Comparison of ENCODE assay signal across 8 cellular contexts in genomic region chr2:178914259-178914849, GRCh38.
DNase-seq lines count a peak whose midpoint lies in the region; ATAC-seq, FAIRE-seq and TF ChIP-seq lines count a peak whose summit lies in the region.

No MANE protein-coding gene starts in this region.

- H3K27ac ChIP-seq in CD4-positive, alpha-beta T cell (ENCODE audit: low read depth, low read length): no peak overlapping the region
- H3K27ac ChIP-seq in H1 (ENCODE audit: low read depth, low read length): no peak overlapping the region
- H3K27ac ChIP-seq in mesendoderm (ENCODE audit: low read depth, low read length): no peak overlapping the region

- H3K9ac ChIP-seq in H1 (replicated peaks in 1 of 4; ENCODE audit: extremely low read depth in 1 of 4, low read depth in 3 of 4, low read length in 3 of 4) (no peak overlapping the region), mesendoderm (ENCODE audit: low read length) (no peak overlapping the region)

- H4K91ac ChIP-seq in H1 (replicated peaks; ENCODE audit: insufficient read length, low read length): no peak overlapping the region

- no peaks in the 10 kb centered on the region for H3K9me3 ChIP-seq in CD4-positive, alpha-beta T cell (ENCODE audit: control insufficient read depth, low read length)
- H3K9me3 ChIP-seq in H1 (ENCODE audit: insufficient read depth in 2 of 2, low read depth in 1 of 2, low read length in 1 of 2): no peaks in the 10 kb centered on the region

- H3K79me2 ChIP-seq in H1 (ENCODE audit: control insufficient read depth in 1 of 2, insufficient read depth in 2 of 2, low read length in 2 of 2): no peaks in the 10 kb centered on the region
- H3K79me2 ChIP-seq in mesendoderm (ENCODE audit: control insufficient read depth, insufficient read depth, low read length): no peaks in the 10 kb centered on the region

- H3K79me1 ChIP-seq in H1 (ENCODE audit: low read depth, low read length) (no peaks in the 10 kb centered on the region), mesendoderm (ENCODE audit: low read length) (no peaks in the 10 kb centered on the region)

- FAIRE-seq in H1 (lab: Jason Lieb, UNC): peak; percentile 97

- H3K4me3 ChIP-seq in H1 (ENCODE audit: extremely low read depth in 1 of 4, insufficient read depth in 2 of 4, low read depth in 3 of 4, low read length in 4 of 4) (no peak overlapping the region), mesendoderm (ENCODE audit: low read length) (no peak overlapping the region)

- H3K18ac ChIP-seq in H1 (ENCODE audit: extremely low read depth, low read length) (no peak overlapping the region), mesendoderm (ENCODE audit: low read length) (no peak overlapping the region)

- TF ChIP-seq EP300 in H1 (IDR thresholded peaks at IDR 0.05; ENCODE audit: borderline replicate concordance in 1 of 2, low read depth in 2 of 2, low read length in 2 of 2): no peak

- CTCF ChIA-PET in CD4-positive, alpha-beta T cell (lab: Charles Lee): no interaction called here
- CTCF ChIA-PET in activated CD8-positive, alpha-beta T cell treated with anti-CD3 and anti-CD28 coated beads for 36 hours (lab: Charles Lee): interaction anchor here (0.9 to 5.6 kb wide), 6 partner anchors 85 to 215 kb away, joined by 3 to 36 read pairs (median 6); no protein-coding TSS in a partner anchor
- CTCF ChIA-PET in H1 (lab: Charles Lee; ENCODE audit: partially characterized antibody): interaction anchor here (0.6 to 2.6 kb wide), 16 partner anchors 8 to 215 kb away, joined by 3 to 12 read pairs (median 4); no protein-coding TSS in a partner anchor

- no peak overlapping the region for H2BK120ac ChIP-seq in H1 (replicated peaks; ENCODE audit: low read depth, low read length)
- H2BK120ac ChIP-seq in mesendoderm (ENCODE audit: low read depth, low read length): no peak overlapping the region

- H3K4ac ChIP-seq in H1 (replicated peaks; ENCODE audit: insufficient read length, low read depth, low read length) (no peak overlapping the region), mesendoderm (ENCODE audit: low read depth, low read length) (no peak overlapping the region)

- H3K36me3 ChIP-seq in H1 (ENCODE audit: control insufficient read depth in 2 of 4, insufficient read depth in 4 of 4, low read length in 3 of 4) (peaks cover 0 to 3% (median 0%) of the 10 kb centered on the region in 4 experiments; a peak in 1 of 8 replicates), mesendoderm (ENCODE audit: control insufficient read depth, insufficient read depth, low read length) (no peaks in the 10 kb centered on the region)

- H4K20me1 ChIP-seq in H1 (replicated peaks in 1 of 2; ENCODE audit: control insufficient read depth in 1 of 2, insufficient read depth in 2 of 2, low read length in 2 of 2): no peaks in the 10 kb centered on the region

- no peak overlapping the region for H2BK12ac ChIP-seq in H1 (ENCODE audit: low read depth, low read length)

- H4K8ac ChIP-seq in H1 (ENCODE audit: extremely low read depth, insufficient read depth, low read length): no peak overlapping the region
- H4K8ac ChIP-seq in mesendoderm (ENCODE audit: low read depth, low read length): no peak overlapping the region

- peak; percentile 41 to 72 (median 57) for DNase-seq in CD4-positive, alpha-beta T cell
- DNase-seq in NCI-H774 (lab: John Stamatoyannopoulos, UW): peak; percentile 59
- peak; percentile 89 for DNase-seq in activated CD8-positive, alpha-beta T cell treated with anti-CD3 and anti-CD28 coated beads for 36 hours
- peak; percentile 64 to 82 for DNase-seq in H1 (ENCODE audit: low read depth in 1 of 2, low spot score in 2 of 2)
- peak; percentile 93 for DNase-seq in mesendoderm
- peak; percentile 51 to 55 for DNase-seq in stimulated activated CD8-positive, alpha-beta memory T cell treated with anti-CD3 and anti-CD28 coated beads, Interleukin-2, amount 100 ng/mL, for 48 hours (ENCODE audit: low read depth in 2 of 2)

- no peaks in the 10 kb centered on the region for H3K27me3 ChIP-seq in CD4-positive, alpha-beta T cell (ENCODE audit: control insufficient read depth, insufficient read depth, low read length)
- no peaks in the 10 kb centered on the region for H3K27me3 ChIP-seq in H1 (replicated peaks in 1 of 4; ENCODE audit: control insufficient read depth in 3 of 4, extremely low read depth in 1 of 4, insufficient read depth in 3 of 4, low read length in 3 of 4)
- H3K27me3 ChIP-seq in mesendoderm (ENCODE audit: insufficient read depth, low read length, poor library complexity): no peaks in the 10 kb centered on the region

- H2AFZ ChIP-seq in H1 (ENCODE audit: low read length): no peak overlapping the region

- H2BK15ac ChIP-seq in H1 (ENCODE audit: low read length) (no peak overlapping the region), mesendoderm (replicated peaks; ENCODE audit: low read depth) (no peak overlapping the region)

- no peaks in the 10 kb centered on the region for H3K9me3 Mint-ChIP-seq in CD4-positive, alpha-beta T cell
- H3K9me3 Mint-ChIP-seq in activated CD8-positive, alpha-beta T cell treated with anti-CD3 and anti-CD28 coated beads for 36 hours: no peaks in the 10 kb centered on the region

- H2AK5ac ChIP-seq in H1 (ENCODE audit: low read depth, low read length) (no peak overlapping the region), mesendoderm (ENCODE audit: low read length) (no peak overlapping the region)

- H2BK5ac ChIP-seq in H1 (ENCODE audit: low read depth, low read length) (no peak overlapping the region), mesendoderm (ENCODE audit: low read length) (no peak overlapping the region)

- H3K4me1 Mint-ChIP-seq in CD4-positive, alpha-beta T cell (ENCODE audit: low read depth): peaks cover 5% of the 10 kb centered on the region
- H3K4me1 Mint-ChIP-seq in activated CD8-positive, alpha-beta T cell treated with anti-CD3 and anti-CD28 coated beads for 36 hours (ENCODE audit: low read depth): peaks cover 7% of the 10 kb centered on the region

- no peaks in the 10 kb centered on the region for H3K23me2 ChIP-seq in H1 (ENCODE audit: low read depth, low read length)

- POLR2A ChIA-PET in CD4-positive, alpha-beta T cell (lab: Charles Lee): no interaction called here
- POLR2A ChIA-PET in activated CD8-positive, alpha-beta T cell treated with anti-CD3 and anti-CD28 coated beads for 36 hours (lab: Charles Lee): no interaction called here
- POLR2A ChIA-PET in H1 (lab: Charles Lee; ENCODE audit: partially characterized antibody): no interaction called here

- no peak for TF ChIP-seq POLR2A in H1 (IDR thresholded peaks at IDR 0.05; ENCODE audit: control extremely low read depth in 1 of 2, low read depth in 2 of 2, low read length in 2 of 2)

- H4K5ac ChIP-seq in H1 (ENCODE audit: insufficient read length, low read depth, low read length) (no peak overlapping the region), mesendoderm (ENCODE audit: low read length) (no peak overlapping the region)

- H3K36me3 Mint-ChIP-seq in CD4-positive, alpha-beta T cell (ENCODE audit: low read depth): peaks cover 22% of the 10 kb centered on the region
- no peaks in the 10 kb centered on the region for H3K36me3 Mint-ChIP-seq in activated CD8-positive, alpha-beta T cell treated with anti-CD3 and anti-CD28 coated beads for 36 hours (ENCODE audit: low read depth)

- peak; percentile 81 for TF ChIP-seq CTCF in CD4-positive, alpha-beta T cell (IDR thresholded peaks at IDR 0.05)
- peak; percentile 89 for TF ChIP-seq CTCF in activated CD8-positive, alpha-beta T cell treated with anti-CD3 and anti-CD28 coated beads for 36 hours (IDR thresholded peaks at IDR 0.05)
- TF ChIP-seq CTCF in H1 (IDR thresholded peaks at IDR 0.05; ENCODE audit: control extremely low read depth in 1 of 3, insufficient read depth in 1 of 3, low read depth in 1 of 3, low read length in 3 of 3): peak; percentile 78 to 92 (median 90)

- no peak overlapping the region for H2BK20ac ChIP-seq in H1 (ENCODE audit: low read length)

- no peak overlapping the region for H3K56ac ChIP-seq in H1 (replicated peaks; ENCODE audit: insufficient read length, low read depth, low read length)
- no peak overlapping the region for H3K56ac ChIP-seq in mesendoderm (ENCODE audit: low read length)

- H3K27ac Mint-ChIP-seq in CD4-positive, alpha-beta T cell: no peak overlapping the region
- H3K27ac Mint-ChIP-seq in activated CD8-positive, alpha-beta T cell treated with anti-CD3 and anti-CD28 coated beads for 36 hours: no peak overlapping the region

- ATAC-seq in CD4-positive, alpha-beta T cell (ENCODE audit: poor library complexity): peak; percentile 72
- peak; percentile 83 for ATAC-seq in GM19372 (IDR thresholded peaks at IDR 0.05; ENCODE audit: low read depth, unreplicated experiment)
- ATAC-seq in HG03460 (IDR thresholded peaks at IDR 0.05; ENCODE audit: unreplicated experiment): peak; percentile 73
- ATAC-seq in activated CD8-positive, alpha-beta T cell treated with anti-CD3 and anti-CD28 coated beads for 36 hours: peak; percentile 92

- no peaks in the 10 kb centered on the region for H3K4me1 ChIP-seq in H1 (replicated peaks in 1 of 4; ENCODE audit: control insufficient read depth in 3 of 4, insufficient read depth in 4 of 4, low read length in 3 of 4)
- no peaks in the 10 kb centered on the region for H3K4me1 ChIP-seq in mesendoderm (ENCODE audit: control insufficient read depth, low read depth, low read length)

- no peak overlapping the region for H3K4me3 Mint-ChIP-seq in CD4-positive, alpha-beta T cell
- H3K4me3 Mint-ChIP-seq in activated CD8-positive, alpha-beta T cell treated with anti-CD3 and anti-CD28 coated beads for 36 hours: no peak overlapping the region

- no peaks in the 10 kb centered on the region for H3K27me3 Mint-ChIP-seq in CD4-positive, alpha-beta T cell
- H3K27me3 Mint-ChIP-seq in activated CD8-positive, alpha-beta T cell treated with anti-CD3 and anti-CD28 coated beads for 36 hours: no peaks in the 10 kb centered on the region

- no peak overlapping the region for H3K14ac ChIP-seq in H1 (ENCODE audit: insufficient read length)

- TF ChIP-seq RAD21 in H1 (IDR thresholded peaks at IDR 0.05 in 1 of 2, conservative IDR thresholded peaks at IDR 0.05 in 1 of 2; ENCODE audit: low read depth in 2 of 2, low read length in 2 of 2): peak; percentile 84 to 89

- intact Hi-C loops in CD4-positive, alpha-beta T cell (cut with DNase I, micrococcal nuclease): loop anchor here (1.0 to 10.0 kb wide), 4 partner anchors 23 to 150 kb away; no protein-coding TSS in a partner anchor
- intact Hi-C loops in activated CD8-positive, alpha-beta T cell treated with anti-CD3 and anti-CD28 coated beads for 36 hours (cut with micrococcal nuclease): loop anchor here (5.0 to 10.0 kb wide), 2 partner anchors 122 to 150 kb away; no protein-coding TSS in a partner anchor

- H3K23ac ChIP-seq in H1 (ENCODE audit: insufficient read length) (no peak overlapping the region), mesendoderm (ENCODE audit: low read length) (no peak overlapping the region)

- WGBS in H1 (ENCODE audit: extremely low coverage in 1 of 2, insufficient coverage in 1 of 2, insufficient read length in 1 of 2, insufficient replicate concordance in 2 of 2, low coverage in 1 of 2, low lambda C conversion rate in 2 of 2, missing lambda C conversion rate in 1 of 2), 2 experiments: 27% methylated on average over 4 of the region's 4 CpGs; no CpG with 5 or more reads in 1 of the 2 experiments
- no CpG with 5 or more reads among the region's 4 CpGs for WGBS in mesendoderm (ENCODE audit: extremely low coverage, insufficient coverage, low lambda C conversion rate)

- no peak overlapping the region for H3K4me2 ChIP-seq in H1 (ENCODE audit: insufficient read depth in 1 of 2, low read depth in 2 of 2, low read length in 2 of 2)
- H3K4me2 ChIP-seq in mesendoderm (ENCODE audit: low read length): no peak overlapping the region
